ENCODE assay signal across 1 cellular context in genomic region chr6:109308018-109308492, GRCh38.
A peak's percentile ranks its signal among the peaks of the same experiment; 100 is the strongest.
TF ChIP-seq lines count a peak whose summit lies in the region.

No MANE protein-coding gene starts in this region.

TF ChIP-seq in K562, 482 proteins besides CTCF, POLR2A, EP300 and RAD21 (continued from another document and continues in another):
- no peak for TF ChIP-seq ZNF655 (CRISPR knock-in tag; IDR thresholded peaks at IDR 0.05)
- TF ChIP-seq ZBED1 (IDR thresholded peaks at IDR 0.05) = peak; percentile 86; the same call in 1 of the 2 replicates
- no peak for TF ChIP-seq NR4A1 (CRISPR knock-in tag; IDR thresholded peaks at IDR 0.05)
- peak; percentile 96 for TF ChIP-seq NR4A1 (tag; IDR thresholded peaks at IDR 0.05)
- no peak for TF ChIP-seq ZNF699 (CRISPR knock-in tag; IDR thresholded peaks at IDR 0.05; ENCODE audit: insufficient replicate concordance)
- TF ChIP-seq RBM25 (IDR thresholded peaks at IDR 0.05; ENCODE audit: low read depth, low read length, severe bottlenecking) = no peak
- 0 out of 2 replicates have a peak, but pooled peaks have one; percentile 68 for TF ChIP-seq CBFB (CRISPR knock-in tag; IDR thresholded peaks at IDR 0.05)
- no peak for TF ChIP-seq ZNF764 (CRISPR knock-in tag; IDR thresholded peaks at IDR 0.05; ENCODE audit: low read depth)
- TF ChIP-seq ZNF586 (CRISPR knock-in tag; conservative IDR thresholded peaks at IDR 0.05) = no peak
- TF ChIP-seq FOXK2 (conservative IDR thresholded peaks at IDR 0.05 in 1 of 2, IDR thresholded peaks at IDR 0.05 in 1 of 2; ENCODE audit: low read depth in 2 of 2) = peak; percentile 31 to 72; a peak in 3 of 4 replicates
- no peak for TF ChIP-seq MCM7 (IDR thresholded peaks at IDR 0.05)
- TF ChIP-seq ELF2 (CRISPR knock-in tag; IDR thresholded peaks at IDR 0.05) = no peak
- no peak for TF ChIP-seq ZFP1 (CRISPR knock-in tag; IDR thresholded peaks at IDR 0.05)
- TF ChIP-seq, protein P1, sequence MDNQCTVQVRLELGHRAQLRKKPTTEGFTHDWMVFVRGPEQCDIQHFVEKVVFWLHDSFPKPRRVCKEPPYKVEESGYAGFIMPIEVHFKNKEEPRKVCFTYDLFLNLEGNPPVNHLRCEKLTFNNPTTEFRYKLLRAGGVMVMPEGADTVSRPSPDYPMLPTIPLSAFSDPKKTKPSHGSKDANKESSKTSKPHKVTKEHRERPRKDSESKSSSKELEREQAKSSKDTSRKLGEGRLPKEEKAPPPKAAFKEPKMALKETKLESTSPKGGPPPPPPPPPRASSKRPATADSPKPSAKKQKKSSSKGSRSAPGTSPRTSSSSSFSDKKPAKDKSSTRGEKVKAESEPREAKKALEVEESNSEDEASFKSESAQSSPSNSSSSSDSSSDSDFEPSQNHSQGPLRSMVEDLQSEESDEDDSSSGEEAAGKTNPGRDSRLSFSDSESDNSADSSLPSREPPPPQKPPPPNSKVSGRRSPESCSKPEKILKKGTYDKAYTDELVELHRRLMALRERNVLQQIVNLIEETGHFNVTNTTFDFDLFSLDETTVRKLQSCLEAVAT (IDR thresholded peaks at IDR 0.05) = peak in 1 of 2 experiments; percentile 76; a peak in 1 of 4 replicates
- TF ChIP-seq MITF (IDR thresholded peaks at IDR 0.05) = peak; percentile 95
- no peak for TF ChIP-seq ZNF174 (CRISPR knock-in tag; IDR thresholded peaks at IDR 0.05)
- TF ChIP-seq GTF2E2 (tag; IDR thresholded peaks at IDR 0.05) = peak; percentile 80; the same call in 1 of the 2 replicates
- peak; percentile 61 to 99; a peak in 3 of 4 replicates for TF ChIP-seq HDAC1 (IDR thresholded peaks at IDR 0.05)
- TF ChIP-seq, protein P2, sequence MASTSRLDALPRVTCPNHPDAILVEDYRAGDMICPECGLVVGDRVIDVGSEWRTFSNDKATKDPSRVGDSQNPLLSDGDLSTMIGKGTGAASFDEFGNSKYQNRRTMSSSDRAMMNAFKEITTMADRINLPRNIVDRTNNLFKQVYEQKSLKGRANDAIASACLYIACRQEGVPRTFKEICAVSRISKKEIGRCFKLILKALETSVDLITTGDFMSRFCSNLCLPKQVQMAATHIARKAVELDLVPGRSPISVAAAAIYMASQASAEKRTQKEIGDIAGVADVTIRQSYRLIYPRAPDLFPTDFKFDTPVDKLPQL (IDR thresholded peaks at IDR 0.05; ENCODE audit: extremely low read depth, insufficient read length) = no peak
- TF ChIP-seq, protein P3, sequence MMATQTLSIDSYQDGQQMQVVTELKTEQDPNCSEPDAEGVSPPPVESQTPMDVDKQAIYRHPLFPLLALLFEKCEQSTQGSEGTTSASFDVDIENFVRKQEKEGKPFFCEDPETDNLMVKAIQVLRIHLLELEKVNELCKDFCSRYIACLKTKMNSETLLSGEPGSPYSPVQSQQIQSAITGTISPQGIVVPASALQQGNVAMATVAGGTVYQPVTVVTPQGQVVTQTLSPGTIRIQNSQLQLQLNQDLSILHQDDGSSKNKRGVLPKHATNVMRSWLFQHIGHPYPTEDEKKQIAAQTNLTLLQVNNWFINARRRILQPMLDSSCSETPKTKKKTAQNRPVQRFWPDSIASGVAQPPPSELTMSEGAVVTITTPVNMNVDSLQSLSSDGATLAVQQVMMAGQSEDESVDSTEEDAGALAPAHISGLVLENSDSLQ (IDR thresholded peaks at IDR 0.05) = peak; percentile 52
- TF ChIP-seq SIX5 (IDR thresholded peaks at IDR 0.05; ENCODE audit: borderline replicate concordance in 1 of 2, insufficient read depth in 1 of 2, low read depth in 1 of 2, low read length in 2 of 2) = no peak
- peak; percentile 89 for TF ChIP-seq TOE1 (IDR thresholded peaks at IDR 0.05; ENCODE audit: borderline replicate concordance)
- TF ChIP-seq TOE1 (CRISPR knock-in tag; IDR thresholded peaks at IDR 0.05; ENCODE audit: borderline replicate concordance, low read depth) = no peak
- TF ChIP-seq ZNF197 (CRISPR knock-in tag; IDR thresholded peaks at IDR 0.05; ENCODE audit: low read depth) = peak; percentile 77
- 0 out of 2 replicates have a peak, but pooled peaks have one; percentile 49 for TF ChIP-seq SP1 (CRISPR knock-in tag; IDR thresholded peaks at IDR 0.05)
- TF ChIP-seq DACH1 (IDR thresholded peaks at IDR 0.05; ENCODE audit: partially characterized antibody) = no peak
- peak; percentile 91 for TF ChIP-seq BHLHE40 (IDR thresholded peaks at IDR 0.05; ENCODE audit: low read length)
- no peak for TF ChIP-seq NCOA2 (IDR thresholded peaks at IDR 0.05; ENCODE audit: partially characterized antibody in 2 of 2)
- peak; percentile 89; the same call in 1 of the 2 replicates for TF ChIP-seq HSF4 (CRISPR knock-in tag; IDR thresholded peaks at IDR 0.05; ENCODE audit: borderline replicate concordance)
- TF ChIP-seq, protein P4, sequence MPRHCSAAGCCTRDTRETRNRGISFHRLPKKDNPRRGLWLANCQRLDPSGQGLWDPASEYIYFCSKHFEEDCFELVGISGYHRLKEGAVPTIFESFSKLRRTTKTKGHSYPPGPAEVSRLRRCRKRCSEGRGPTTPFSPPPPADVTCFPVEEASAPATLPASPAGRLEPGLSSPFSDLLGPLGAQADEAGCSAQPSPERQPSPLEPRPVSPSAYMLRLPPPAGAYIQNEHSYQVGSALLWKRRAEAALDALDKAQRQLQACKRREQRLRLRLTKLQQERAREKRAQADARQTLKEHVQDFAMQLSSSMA (CRISPR knock-in tag; IDR thresholded peaks at IDR 0.05) = no peak
- peak; percentile 64; the same call in 1 of the 2 replicates for TF ChIP-seq TSHZ1 (CRISPR knock-in tag; IDR thresholded peaks at IDR 0.05)
- peak in 1 of 2 experiments; percentile 90; a peak in 1 of 3 replicates for TF ChIP-seq CBX3 (IDR thresholded peaks at IDR 0.05; ENCODE audit: borderline replicate concordance in 1 of 2, low read length in 2 of 2)
- TF ChIP-seq, protein P5, sequence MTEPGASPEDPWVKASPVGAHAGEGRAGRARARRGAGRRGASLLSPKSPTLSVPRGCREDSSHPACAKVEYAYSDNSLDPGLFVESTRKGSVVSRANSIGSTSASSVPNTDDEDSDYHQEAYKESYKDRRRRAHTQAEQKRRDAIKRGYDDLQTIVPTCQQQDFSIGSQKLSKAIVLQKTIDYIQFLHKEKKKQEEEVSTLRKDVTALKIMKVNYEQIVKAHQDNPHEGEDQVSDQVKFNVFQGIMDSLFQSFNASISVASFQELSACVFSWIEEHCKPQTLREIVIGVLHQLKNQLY (CRISPR knock-in tag; conservative IDR thresholded peaks at IDR 0.05) = no peak
- TF ChIP-seq, protein P6, sequence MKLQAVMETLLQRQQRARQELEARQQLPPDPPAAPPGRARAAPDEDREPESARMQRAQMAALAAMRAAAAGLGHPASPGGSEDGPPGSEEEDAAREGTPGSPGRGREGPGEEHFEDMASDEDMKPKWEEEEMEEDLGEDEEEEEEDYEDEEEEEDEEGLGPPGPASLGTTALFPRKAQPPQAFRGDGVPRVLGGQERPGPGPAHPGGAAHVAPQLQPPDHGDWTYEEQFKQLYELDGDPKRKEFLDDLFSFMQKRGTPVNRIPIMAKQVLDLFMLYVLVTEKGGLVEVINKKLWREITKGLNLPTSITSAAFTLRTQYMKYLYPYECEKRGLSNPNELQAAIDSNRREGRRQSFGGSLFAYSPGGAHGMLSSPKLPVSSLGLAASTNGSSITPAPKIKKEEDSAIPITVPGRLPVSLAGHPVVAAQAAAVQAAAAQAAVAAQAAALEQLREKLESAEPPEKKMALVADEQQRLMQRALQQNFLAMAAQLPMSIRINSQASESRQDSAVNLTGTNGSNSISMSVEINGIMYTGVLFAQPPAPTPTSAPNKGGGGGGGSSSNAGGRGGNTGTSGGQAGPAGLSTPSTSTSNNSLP (IDR thresholded peaks at IDR 0.05; ENCODE audit: borderline replicate concordance, low read depth, low read length) = peak; percentile 93; the same call in 1 of the 2 replicates
- TF ChIP-seq TRIM24 (IDR thresholded peaks at IDR 0.05) = peak; percentile 43 to 72; a peak in 2 of 4 replicates
- TF ChIP-seq, protein P7, sequence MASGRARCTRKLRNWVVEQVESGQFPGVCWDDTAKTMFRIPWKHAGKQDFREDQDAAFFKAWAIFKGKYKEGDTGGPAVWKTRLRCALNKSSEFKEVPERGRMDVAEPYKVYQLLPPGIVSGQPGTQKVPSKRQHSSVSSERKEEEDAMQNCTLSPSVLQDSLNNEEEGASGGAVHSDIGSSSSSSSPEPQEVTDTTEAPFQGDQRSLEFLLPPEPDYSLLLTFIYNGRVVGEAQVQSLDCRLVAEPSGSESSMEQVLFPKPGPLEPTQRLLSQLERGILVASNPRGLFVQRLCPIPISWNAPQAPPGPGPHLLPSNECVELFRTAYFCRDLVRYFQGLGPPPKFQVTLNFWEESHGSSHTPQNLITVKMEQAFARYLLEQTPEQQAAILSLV (tag; IDR thresholded peaks at IDR 0.05) = peak; percentile 82
- TF ChIP-seq CBFA2T3 (IDR thresholded peaks at IDR 0.05) = peak; percentile 95
- TF ChIP-seq, protein P8, sequence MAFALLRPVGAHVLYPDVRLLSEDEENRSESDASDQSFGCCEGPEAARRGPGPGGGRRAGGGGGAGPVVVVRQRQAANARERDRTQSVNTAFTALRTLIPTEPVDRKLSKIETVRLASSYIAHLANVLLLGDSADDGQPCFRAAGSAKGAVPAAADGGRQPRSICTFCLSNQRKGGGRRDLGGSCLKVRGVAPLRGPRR (CRISPR knock-in tag; IDR thresholded peaks at IDR 0.05) = peak; percentile 85
- TF ChIP-seq ZKSCAN3 (CRISPR knock-in tag; IDR thresholded peaks at IDR 0.05) = no peak
- peak; percentile 46 for TF ChIP-seq MAFK (IDR thresholded peaks at IDR 0.05; ENCODE audit: low read length)
- no peak for TF ChIP-seq ZNF507 (tag; conservative IDR thresholded peaks at IDR 0.05)
- no peak for TF ChIP-seq HDAC3 (IDR thresholded peaks at IDR 0.05; ENCODE audit: borderline replicate concordance, partially characterized antibody)
- no peak for TF ChIP-seq ZNF347 (CRISPR knock-in tag; IDR thresholded peaks at IDR 0.05; ENCODE audit: low read depth)
- TF ChIP-seq ZNF551 (CRISPR knock-in tag; IDR thresholded peaks at IDR 0.05) = no peak
- TF ChIP-seq, protein P9, sequence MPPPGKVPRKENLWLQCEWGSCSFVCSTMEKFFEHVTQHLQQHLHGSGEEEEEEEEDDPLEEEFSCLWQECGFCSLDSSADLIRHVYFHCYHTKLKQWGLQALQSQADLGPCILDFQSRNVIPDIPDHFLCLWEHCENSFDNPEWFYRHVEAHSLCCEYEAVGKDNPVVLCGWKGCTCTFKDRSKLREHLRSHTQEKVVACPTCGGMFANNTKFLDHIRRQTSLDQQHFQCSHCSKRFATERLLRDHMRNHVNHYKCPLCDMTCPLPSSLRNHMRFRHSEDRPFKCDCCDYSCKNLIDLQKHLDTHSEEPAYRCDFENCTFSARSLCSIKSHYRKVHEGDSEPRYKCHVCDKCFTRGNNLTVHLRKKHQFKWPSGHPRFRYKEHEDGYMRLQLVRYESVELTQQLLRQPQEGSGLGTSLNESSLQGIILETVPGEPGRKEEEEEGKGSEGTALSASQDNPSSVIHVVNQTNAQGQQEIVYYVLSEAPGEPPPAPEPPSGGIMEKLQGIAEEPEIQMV (tag; conservative IDR thresholded peaks at IDR 0.05; ENCODE audit: low read depth) = peak; percentile 82
